8 cellular contexts compared by ENCODE assay signal in genomic region chr20:8131598-8132014, GRCh38. TPM values are rescaled to one million over a fixed set of nuclear protein-coding genes. Genes with fewer than 3 reads are reported as not detected.
DNase-seq lines count a peak whose midpoint lies in the region; ATAC-seq and TF ChIP-seq lines count a peak whose summit lies in the region.

No MANE protein-coding gene starts in this region.

- no peaks in the 10 kb centered on the region for H3K36me3 ChIP-seq in HCT116 (ENCODE audit: control insufficient read depth in 1 of 2, insufficient read depth in 2 of 2, low read length in 2 of 2)
- no peaks in the 10 kb centered on the region for H3K36me3 ChIP-seq in Panc1 (ENCODE audit: control insufficient read depth, insufficient read depth, low read length)
- no peaks in the 10 kb centered on the region for H3K36me3 ChIP-seq in esophagus muscularis mucosa

- RAD21 ChIA-PET in HCT116 (lab: Charles Lee; ENCODE audit: low non-redundant PET in 1 of 2, low total read pairs in 2 of 2, uncharacterized antibody in 2 of 2, unreplicated experiment in 2 of 2) = no interaction called here

- TF ChIP-seq RAD21 in HCT116 (IDR thresholded peaks at IDR 0.05; ENCODE audit: low read depth) = no peak

- H3K4me3 ChIP-seq in HCT116 (replicated peaks in 1 of 2; ENCODE audit: low read depth in 1 of 2, low read length in 2 of 2) (peak overlapping the region; percentile 33 to 53), Panc1 (ENCODE audit: low read depth in 2 of 2, low read length in 2 of 2) (0 out of 4 replicates have a peak overlapping the region, but pooled peaks have one; percentile 12 to 23), esophagus muscularis mucosa (peak overlapping the region; percentile 78 to 92 (median 86))

- H3K27ac ChIP-seq in HCT116 (ENCODE audit: low read depth, low read length) (no peak overlapping the region), Panc1 (ENCODE audit: low read length) (no peak overlapping the region), esophagus muscularis mucosa (replicated peaks in 1 of 4) (peak overlapping the region; percentile 91 to 96 (median 92))

- H3K4me2 ChIP-seq in HCT116 (ENCODE audit: low read length) = peak overlapping the region; percentile 81

- H3K4me1 ChIP-seq in HCT116 (ENCODE audit: control insufficient read depth in 1 of 2, insufficient read depth in 2 of 2, low read length in 2 of 2) (peaks cover 0 to 5% of the 10 kb centered on the region in 2 experiments; a peak in 2 of 4 replicates), Panc1 (ENCODE audit: control insufficient read depth, insufficient read depth, low read length) (peaks cover 3% of the 10 kb centered on the region; the same call in 1 of the 2 replicates), esophagus muscularis mucosa (peaks cover 11 to 80% (median 75%) of the 10 kb centered on the region in 4 donors)

- POLR2A ChIA-PET in HCT116 (lab: Charles Lee) = no interaction called here
- POLR2A ChIA-PET in Panc1 (lab: Charles Lee) = no interaction called here

- no peaks in the 10 kb centered on the region for H3K79me2 ChIP-seq in HCT116 (ENCODE audit: insufficient read depth, low read length)

- ATAC-seq in GM18502 (IDR thresholded peaks at IDR 0.05; ENCODE audit: poor library complexity, unreplicated experiment) = peak; percentile 16
- peak; percentile 58 for ATAC-seq in HCT116
- peak; percentile 55 for ATAC-seq in Panc1
- ATAC-seq in omental fat pad (ENCODE audit: low FRiP score) = peak; percentile 25
- ATAC-seq in GM19467 (IDR thresholded peaks at IDR 0.05; ENCODE audit: unreplicated experiment) = no peak

- no peak for TF ChIP-seq EP300 in esophagus muscularis mucosa (IDR thresholded peaks at IDR 0.05)

- no peaks in the 10 kb centered on the region for H4K20me1 ChIP-seq in HCT116 (ENCODE audit: insufficient read depth)

- CTCF ChIA-PET in HCT116 (lab: Charles Lee) (interaction anchor here (0.7 to 1.0 kb wide), 4 partner anchors 9 to 590 kb away, joined by 3 to 14 read pairs (median 4); no protein-coding TSS in a partner anchor), Panc1 (lab: Charles Lee) (interaction anchor here (0.6 kb wide), 1 partner anchor 197 kb away, joined by 11 read pairs; no protein-coding TSS in a partner anchor)

- peak overlapping the region; percentile 43; the same call in 1 of the 2 replicates for H3K9ac ChIP-seq in HCT116 (ENCODE audit: low read length)

- TF ChIP-seq CTCF in HCT116 (IDR thresholded peaks at IDR 0.05 in 2 of 3, conservative IDR thresholded peaks at IDR 0.05 in 1 of 3; ENCODE audit: borderline replicate concordance in 1 of 3, insufficient read depth in 1 of 3, low read depth in 2 of 3, low read length in 2 of 3) = no peak
- no peak for TF ChIP-seq CTCF in Panc1 (IDR thresholded peaks at IDR 0.05)
- TF ChIP-seq CTCF in esophagus muscularis mucosa (IDR thresholded peaks at IDR 0.05) = no peak
- TF ChIP-seq CTCF in omental fat pad (IDR thresholded peaks at IDR 0.05) = no peak

- H3K9me2 ChIP-seq in HCT116 (ENCODE audit: insufficient read depth) = no peaks in the 10 kb centered on the region

- no peak for DNase-seq in HCT116 (ENCODE audit: low read depth, low spot score)
- DNase-seq in Panc1 (ENCODE audit: low read depth, low spot score) = no peak
- DNase-seq in esophagus muscularis mucosa (ENCODE audit: extremely low spot score) = no peak
- DNase-seq in omental fat pad (ENCODE audit: low spot score) = no peak
- DNase-seq in kidney tubule cell (ENCODE audit: low spot score) = no peak
- no peak for DNase-seq in midbrain (lab: John Stamatoyannopoulos, UW)

- H2AFZ ChIP-seq in HCT116 (ENCODE audit: low read depth, low read length, poor library complexity, severe bottlenecking) = no peak overlapping the region

- H3K9me3 ChIP-seq in HCT116 (ENCODE audit: control insufficient read depth in 1 of 2, insufficient read depth in 1 of 2, low read depth in 1 of 2, low read length in 2 of 2) (no peaks in the 10 kb centered on the region), Panc1 (ENCODE audit: control insufficient read depth, insufficient read depth, low read depth, low read length) (no peaks in the 10 kb centered on the region), esophagus muscularis mucosa (no peaks in the 10 kb centered on the region)

- BruUV-seq in HCT116 (replicated peaks; lab: Mats Ljungman, UMichigan) (no TSS peak), Panc1 (replicated peaks; lab: Mats Ljungman, UMichigan) (no TSS peak)

- no peaks in the 10 kb centered on the region for H3K27me3 ChIP-seq in HCT116 (ENCODE audit: insufficient read depth, low read length)
- peaks cover 18% of the 10 kb centered on the region for H3K27me3 ChIP-seq in Panc1 (ENCODE audit: control insufficient read depth, insufficient read depth, low read length)
- no peaks in the 10 kb centered on the region for H3K27me3 ChIP-seq in esophagus muscularis mucosa

- intact Hi-C loops in HCT116 (cut with micrococcal nuclease) = loop anchor here (1.0 to 10.0 kb wide), 4 partner anchors 173 to 591 kb away; no protein-coding TSS in a partner anchor
- intact Hi-C loops in Panc1 (cut with micrococcal nuclease; ENCODE audit: unreplicated experiment) = loop anchor here (1.0 to 5.0 kb wide), 2 partner anchors 256 to 589 kb away; no protein-coding TSS in a partner anchor
- intact Hi-C loops in esophagus muscularis mucosa (cut with DNase I) = loop anchor here (1.0 to 5.0 kb wide), 4 partner anchors 88 to 589 kb away; no protein-coding TSS in a partner anchor

- no peak for TF ChIP-seq POLR2A in HCT116 (IDR thresholded peaks at IDR 0.05; ENCODE audit: borderline replicate concordance, extremely low read depth, insufficient read depth, insufficient read length)
- TF ChIP-seq POLR2A in esophagus muscularis mucosa (IDR thresholded peaks at IDR 0.05; ENCODE audit: low read depth) = no peak

- 4% methylated on average over 14 of the region's 18 CpGs for WGBS in esophagus muscularis mucosa

- in situ Hi-C loops in Panc1 (cut with HindIII; ENCODE audit: low pct_unique_long_range_greater_than_20kb, low sequenced_read_pairs) = no loop called here

TF ChIP-seq in HCT116, 20 proteins besides CTCF, POLR2A, EP300 and RAD21:
- TF ChIP-seq ZFX (IDR thresholded peaks at IDR 0.05) (no peak), SRF (IDR thresholded peaks at IDR 0.05; ENCODE audit: low read depth) (no peak), EGR1 (IDR thresholded peaks at IDR 0.05; ENCODE audit: low read depth) (no peak), FOSL1 (IDR thresholded peaks at IDR 0.05; ENCODE audit: low read depth) (no peak), SIN3A (IDR thresholded peaks at IDR 0.05; ENCODE audit: low read depth) (no peak), JUND (IDR thresholded peaks at IDR 0.05) (no peak), CEBPB (IDR thresholded peaks at IDR 0.05; ENCODE audit: low read depth) (no peak)
- TF ChIP-seq, protein P1, sequence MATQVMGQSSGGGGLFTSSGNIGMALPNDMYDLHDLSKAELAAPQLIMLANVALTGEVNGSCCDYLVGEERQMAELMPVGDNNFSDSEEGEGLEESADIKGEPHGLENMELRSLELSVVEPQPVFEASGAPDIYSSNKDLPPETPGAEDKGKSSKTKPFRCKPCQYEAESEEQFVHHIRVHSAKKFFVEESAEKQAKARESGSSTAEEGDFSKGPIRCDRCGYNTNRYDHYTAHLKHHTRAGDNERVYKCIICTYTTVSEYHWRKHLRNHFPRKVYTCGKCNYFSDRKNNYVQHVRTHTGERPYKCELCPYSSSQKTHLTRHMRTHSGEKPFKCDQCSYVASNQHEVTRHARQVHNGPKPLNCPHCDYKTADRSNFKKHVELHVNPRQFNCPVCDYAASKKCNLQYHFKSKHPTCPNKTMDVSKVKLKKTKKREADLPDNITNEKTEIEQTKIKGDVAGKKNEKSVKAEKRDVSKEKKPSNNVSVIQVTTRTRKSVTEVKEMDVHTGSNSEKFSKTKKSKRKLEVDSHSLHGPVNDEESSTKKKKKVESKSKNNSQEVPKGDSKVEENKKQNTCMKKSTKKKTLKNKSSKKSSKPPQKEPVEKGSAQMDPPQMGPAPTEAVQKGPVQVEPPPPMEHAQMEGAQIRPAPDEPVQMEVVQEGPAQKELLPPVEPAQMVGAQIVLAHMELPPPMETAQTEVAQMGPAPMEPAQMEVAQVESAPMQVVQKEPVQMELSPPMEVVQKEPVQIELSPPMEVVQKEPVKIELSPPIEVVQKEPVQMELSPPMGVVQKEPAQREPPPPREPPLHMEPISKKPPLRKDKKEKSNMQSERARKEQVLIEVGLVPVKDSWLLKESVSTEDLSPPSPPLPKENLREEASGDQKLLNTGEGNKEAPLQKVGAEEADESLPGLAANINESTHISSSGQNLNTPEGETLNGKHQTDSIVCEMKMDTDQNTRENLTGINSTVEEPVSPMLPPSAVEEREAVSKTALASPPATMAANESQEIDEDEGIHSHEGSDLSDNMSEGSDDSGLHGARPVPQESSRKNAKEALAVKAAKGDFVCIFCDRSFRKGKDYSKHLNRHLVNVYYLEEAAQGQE (IDR thresholded peaks at IDR 0.05; ENCODE audit: low read depth) = no peak
- TF ChIP-seq, protein P2, sequence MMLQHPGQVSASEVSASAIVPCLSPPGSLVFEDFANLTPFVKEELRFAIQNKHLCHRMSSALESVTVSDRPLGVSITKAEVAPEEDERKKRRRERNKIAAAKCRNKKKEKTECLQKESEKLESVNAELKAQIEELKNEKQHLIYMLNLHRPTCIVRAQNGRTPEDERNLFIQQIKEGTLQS (IDR thresholded peaks at IDR 0.05) = no peak

RNA-seq across cellular contexts. Expression of gene PLCB1, which starts 0.5 kb away (rescaled TPM):
- total RNA-seq in HCT116 (2021; ENCODE audit: unreplicated experiment) (15.8 TPM), Panc1 (2021; ENCODE audit: unreplicated experiment) (0.59 TPM), esophagus muscularis mucosa (100 to 1,000 TPM in 1 of 4 donors, 10 to 100 TPM in 3; 72.9 to 115 (median 76.3) TPM), omental fat pad (10 to 100 TPM; 22.4 to 60.5 (median 36.4) TPM)
- polyA plus RNA-seq in HCT116 (2012) = 3.5 and 4.3 TPM in 2 replicates
- 0.21 TPM for polyA plus RNA-seq in Panc1 (2012; ENCODE audit: insufficient read length)

Comparison
In these comparisons a context has a peak if more than half of its experiments do, and no peak if none do; other contexts are left out.
1. H3K27ac ChIP-seq: peak in esophagus muscularis mucosa (4 of 4); none in HCT116 (single experiment) and Panc1 (single experiment).
2. H3K4me3 ChIP-seq: peak in every context shown above with its lines; median percentile 86 in esophagus muscularis mucosa; 43 in HCT116; 18 in Panc1.
3. RNA of gene PLCB1, which starts 0.5 kb away (total RNA-seq): 72.9 to 115 TPM in esophagus muscularis mucosa, 22.4 to 60.5 TPM in omental fat pad and 15.8 TPM in HCT116 (single experiment); 0.59 TPM in Panc1 (single experiment); every median in the first group is over 10 times any median in the second.